Comparison of ENCODE assay signal across 29 cellular contexts in genomic region chrX:57177070-57177469, GRCh38. TPM values are rescaled to one million over a fixed set of nuclear protein-coding genes. Genes with fewer than 3 reads are reported as not detected.
"Had no signal": no experiment of that assay in that cellular context is flagged by ENCODE, and none has a peak within 500 bp of the region (broad histone marks: within the 10 kb centered on the region; RNA-seq: fewer than 3 reads in every experiment).

No MANE protein-coding gene starts in this region.

- H3K36me3 ChIP-seq: adrenal gland, ascending aorta, gastrocnemius medialis, right atrium auricular region, stomach, thyroid gland, upper lobe of left lung, vagina had no signal

- H3K27ac Mint-ChIP-seq: activated naive CD4-positive, alpha-beta T cell treated with anti-CD3 and anti-CD28 coated beads for 36 hours; activated naive CD8-positive, alpha-beta T cell treated with anti-CD3 and anti-CD28 coated beads for 36 hours; brain; natural killer cell treated with Interleukin-12 subunit alpha and Interleukin-12 subunit beta and Interleukin-15 and Interleukin-18, amount 100 ng/mL, for 72 hours; stimulated activated memory B cell treated with anti-CD40 and anti-IgM and Interleukin-4, amounts not matched to agents 10 μg/mL and 1 μg/mL and 100 μg/mL, for 72 hours; T-helper 2 cell treated with Interferon-gamma antibody and Interleukin-4, amounts not matched to agents 5 μg/mL and 100 μg/mL, for 36 hours had no signal

- ATAC-seq: gastrocnemius medialis; natural killer cell treated with Interleukin-12 subunit alpha and Interleukin-12 subunit beta and Interleukin-15 and Interleukin-18, amount 100 ng/mL, for 72 hours; stimulated activated memory B cell treated with anti-CD40 and anti-IgM and Interleukin-4, amounts not matched to agents 10 μg/mL and 1 μg/mL and 100 μg/mL, for 72 hours had no signal

- H3K27me3 Mint-ChIP-seq: activated naive CD8-positive, alpha-beta T cell treated with anti-CD3 and anti-CD28 coated beads for 36 hours; brain; stimulated activated memory B cell treated with anti-CD40 and anti-IgM and Interleukin-4, amounts not matched to agents 10 μg/mL and 1 μg/mL and 100 μg/mL, for 72 hours had no signal

- H3K4me3 Mint-ChIP-seq: activated naive CD4-positive, alpha-beta T cell treated with anti-CD3 and anti-CD28 coated beads for 36 hours; activated naive CD8-positive, alpha-beta T cell treated with anti-CD3 and anti-CD28 coated beads for 36 hours; brain; natural killer cell treated with Interleukin-12 subunit alpha and Interleukin-12 subunit beta and Interleukin-15 and Interleukin-18, amount 100 ng/mL, for 72 hours; stimulated activated memory B cell treated with anti-CD40 and anti-IgM and Interleukin-4, amounts not matched to agents 10 μg/mL and 1 μg/mL and 100 μg/mL, for 72 hours; T-helper 2 cell treated with Interferon-gamma antibody and Interleukin-4, amounts not matched to agents 5 μg/mL and 100 μg/mL, for 36 hours had no signal

- H3K4me1 ChIP-seq: adrenal gland, ascending aorta, gastrocnemius medialis, right atrium auricular region, stomach, thyroid gland, upper lobe of left lung, vagina had no signal

- H3K4me1 Mint-ChIP-seq: activated naive CD8-positive, alpha-beta T cell treated with anti-CD3 and anti-CD28 coated beads for 36 hours; brain had no signal

- DNase-seq: activated CD4-positive, alpha-beta T cell treated with anti-CD3 and anti-CD28 coated beads for 4 hours; activated CD4-positive, alpha-beta T cell treated with anti-CD3 and anti-CD28 coated beads, Interleukin-2, amount 50 U/mL, for 4 hours; activated CD8-positive, alpha-beta memory T cell treated with anti-CD3 and anti-CD28 coated beads for 24 hours; activated effector memory CD4-positive, alpha-beta T cell treated with anti-CD3 and anti-CD28 coated beads, Interleukin-2, amount 50 U/mL, for 16 hours; activated naive CD4-positive, alpha-beta T cell treated with anti-CD3 and anti-CD28 coated beads for 36 hours; activated naive CD8-positive, alpha-beta T cell treated with anti-CD3 and anti-CD28 coated beads for 36 hours; adrenal gland; dorsolateral prefrontal cortex; effector memory CD4-positive, alpha-beta T cell; erythroblast; gastrocnemius medialis; glutamatergic neuron; midbrain; stimulated activated CD4-positive, alpha-beta T cell treated with anti-CD3 and anti-CD28 coated beads, Interleukin-1b, Interleukin-23, amount 100 ng/mL, for 48 hours; stimulated activated CD4-positive, alpha-beta T cell treated with anti-CD3 and anti-CD28 coated beads, Interleukin-4, amount 100 ng/mL, for 4 hours; stimulated activated CD8-positive, alpha-beta memory T cell treated with anti-CD3 and anti-CD28 coated beads, Interleukin-4, amount 100 ng/mL, for 48 hours; stomach; T-helper 1 cell; thyroid gland; upper lobe of left lung had no signal

- H3K27ac ChIP-seq: adrenal gland, ascending aorta, coronary artery, dorsolateral prefrontal cortex, gastrocnemius medialis, right atrium auricular region, stomach, thyroid gland, upper lobe of left lung, vagina had no signal

- H3K36me3 Mint-ChIP-seq: brain; stimulated activated memory B cell treated with anti-CD40 and anti-IgM and Interleukin-4, amounts not matched to agents 10 μg/mL and 1 μg/mL and 100 μg/mL, for 72 hours had no signal

- H3K9me3 ChIP-seq: adrenal gland, gastrocnemius medialis, thyroid gland, upper lobe of left lung, vagina had no signal

- H3K9me3 Mint-ChIP-seq: natural killer cell treated with Interleukin-12 subunit alpha and Interleukin-12 subunit beta and Interleukin-15 and Interleukin-18, amount 100 ng/mL, for 72 hours had no signal

- H3K4me3 ChIP-seq: adrenal gland, ascending aorta, coronary artery, dorsolateral prefrontal cortex, gastrocnemius medialis, right atrium auricular region, smooth muscle cell, stomach, thyroid gland, upper lobe of left lung, vagina had no signal

- H3K27me3 ChIP-seq: ascending aorta, gastrocnemius medialis, right atrium auricular region, thyroid gland, upper lobe of left lung, vagina had no signal

RNA-seq across cellular contexts. Expression of gene SPIN2A, which starts 39.9 kb away (rescaled TPM):
- total RNA-seq: gastrocnemius medialis had no signal
